ENCODE assay signal across 1 cellular context in the genomic region with DNA sequence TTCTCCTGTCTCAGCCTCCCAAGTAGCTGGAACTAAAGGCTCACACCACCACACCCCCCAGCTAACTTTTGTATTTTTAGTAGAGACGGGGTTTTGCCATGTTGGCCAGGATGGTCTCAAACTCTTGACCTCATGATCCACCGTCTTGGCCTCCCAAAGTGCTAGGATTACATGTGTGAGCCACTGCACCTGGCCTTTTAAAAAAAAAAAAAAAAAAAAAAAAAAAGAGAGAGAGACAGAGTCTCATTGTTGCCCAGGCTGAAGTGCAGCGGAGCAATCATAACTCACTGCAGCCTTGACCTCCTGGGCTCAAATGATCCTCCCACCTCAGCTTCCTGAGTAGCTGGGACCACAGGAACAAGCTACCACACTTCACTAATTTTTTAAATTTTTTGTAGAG.
TF ChIP-seq lines count a peak whose summit lies in the region.
"Not testable (repeated sequence)": the region's sequence is repeated elsewhere in the genome, so short reads cannot be mapped to it uniquely, and the experiment has no call there.

No MANE protein-coding gene starts in this region.

TF ChIP-seq in HepG2, 621 proteins besides CTCF, POLR2A, EP300 and RAD21 (continued from another document and continues in another):
- TF ChIP-seq, protein P1, sequence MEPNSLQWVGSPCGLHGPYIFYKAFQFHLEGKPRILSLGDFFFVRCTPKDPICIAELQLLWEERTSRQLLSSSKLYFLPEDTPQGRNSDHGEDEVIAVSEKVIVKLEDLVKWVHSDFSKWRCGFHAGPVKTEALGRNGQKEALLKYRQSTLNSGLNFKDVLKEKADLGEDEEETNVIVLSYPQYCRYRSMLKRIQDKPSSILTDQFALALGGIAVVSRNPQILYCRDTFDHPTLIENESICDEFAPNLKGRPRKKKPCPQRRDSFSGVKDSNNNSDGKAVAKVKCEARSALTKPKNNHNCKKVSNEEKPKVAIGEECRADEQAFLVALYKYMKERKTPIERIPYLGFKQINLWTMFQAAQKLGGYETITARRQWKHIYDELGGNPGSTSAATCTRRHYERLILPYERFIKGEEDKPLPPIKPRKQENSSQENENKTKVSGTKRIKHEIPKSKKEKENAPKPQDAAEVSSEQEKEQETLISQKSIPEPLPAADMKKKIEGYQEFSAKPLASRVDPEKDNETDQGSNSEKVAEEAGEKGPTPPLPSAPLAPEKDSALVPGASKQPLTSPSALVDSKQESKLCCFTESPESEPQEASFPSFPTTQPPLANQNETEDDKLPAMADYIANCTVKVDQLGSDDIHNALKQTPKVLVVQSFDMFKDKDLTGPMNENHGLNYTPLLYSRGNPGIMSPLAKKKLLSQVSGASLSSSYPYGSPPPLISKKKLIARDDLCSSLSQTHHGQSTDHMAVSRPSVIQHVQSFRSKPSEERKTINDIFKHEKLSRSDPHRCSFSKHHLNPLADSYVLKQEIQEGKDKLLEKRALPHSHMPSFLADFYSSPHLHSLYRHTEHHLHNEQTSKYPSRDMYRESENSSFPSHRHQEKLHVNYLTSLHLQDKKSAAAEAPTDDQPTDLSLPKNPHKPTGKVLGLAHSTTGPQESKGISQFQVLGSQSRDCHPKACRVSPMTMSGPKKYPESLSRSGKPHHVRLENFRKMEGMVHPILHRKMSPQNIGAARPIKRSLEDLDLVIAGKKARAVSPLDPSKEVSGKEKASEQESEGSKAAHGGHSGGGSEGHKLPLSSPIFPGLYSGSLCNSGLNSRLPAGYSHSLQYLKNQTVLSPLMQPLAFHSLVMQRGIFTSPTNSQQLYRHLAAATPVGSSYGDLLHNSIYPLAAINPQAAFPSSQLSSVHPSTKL (CRISPR knock-in tag; IDR thresholded peaks at IDR 0.05) = peak; percentile 74
- TF ChIP-seq, protein P2, sequence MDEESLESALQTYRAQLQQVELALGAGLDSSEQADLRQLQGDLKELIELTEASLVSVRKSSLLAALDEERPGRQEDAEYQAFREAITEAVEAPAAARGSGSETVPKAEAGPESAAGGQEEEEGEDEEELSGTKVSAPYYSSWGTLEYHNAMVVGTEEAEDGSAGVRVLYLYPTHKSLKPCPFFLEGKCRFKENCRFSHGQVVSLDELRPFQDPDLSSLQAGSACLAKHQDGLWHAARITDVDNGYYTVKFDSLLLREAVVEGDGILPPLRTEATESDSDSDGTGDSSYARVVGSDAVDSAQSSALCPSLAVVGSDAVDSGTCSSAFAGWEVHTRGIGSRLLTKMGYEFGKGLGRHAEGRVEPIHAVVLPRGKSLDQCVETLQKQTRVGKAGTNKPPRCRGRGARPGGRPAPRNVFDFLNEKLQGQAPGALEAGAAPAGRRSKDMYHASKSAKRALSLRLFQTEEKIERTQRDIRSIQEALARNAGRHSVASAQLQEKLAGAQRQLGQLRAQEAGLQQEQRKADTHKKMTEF (CRISPR knock-in tag; IDR thresholded peaks at IDR 0.05) = peak; percentile 54; the same call in 1 of the 2 replicates
- not testable (repeated sequence) for TF ChIP-seq SOX6 (IDR thresholded peaks at IDR 0.05); TCF12 (IDR thresholded peaks at IDR 0.05); HNF4G (IDR thresholded peaks at IDR 0.05; ENCODE audit: borderline replicate concordance, low read depth, low read length)
- TF ChIP-seq SOX6 (CRISPR knock-in tag; IDR thresholded peaks at IDR 0.05) = peak; percentile 84
- TF ChIP-seq ZBTB3 (CRISPR knock-in tag; IDR thresholded peaks at IDR 0.05; ENCODE audit: borderline replicate concordance, low read depth) = peak; percentile 96; the same call in 1 of the 2 replicates
- peak; percentile 37; the same call in 1 of the 2 replicates for TF ChIP-seq ZFP41 (CRISPR knock-in tag; IDR thresholded peaks at IDR 0.05; ENCODE audit: borderline replicate concordance)
- TF ChIP-seq HMG20A (CRISPR knock-in tag; IDR thresholded peaks at IDR 0.05; ENCODE audit: borderline replicate concordance) = peak; percentile 62; the same call in 1 of the 2 replicates
- TF ChIP-seq RARA (CRISPR knock-in tag; IDR thresholded peaks at IDR 0.05) = peak; percentile 83
- TF ChIP-seq PHF21A (CRISPR knock-in tag; IDR thresholded peaks at IDR 0.05) = peak; percentile 48; the same call in 1 of the 2 replicates
- TF ChIP-seq ZNF292 (CRISPR knock-in tag; IDR thresholded peaks at IDR 0.05; ENCODE audit: borderline replicate concordance, low read depth) = peak; percentile 69
- TF ChIP-seq TCF12 (CRISPR knock-in tag; IDR thresholded peaks at IDR 0.05) = peak; percentile 51; the same call in 1 of the 2 replicates
- 0 out of 2 replicates have a peak, but pooled peaks have one; percentile 9 for TF ChIP-seq ZNF121 (CRISPR knock-in tag; IDR thresholded peaks at IDR 0.05)
- TF ChIP-seq GATAD1 (CRISPR knock-in tag; IDR thresholded peaks at IDR 0.05) = peak; percentile 43; the same call in 1 of the 2 replicates
- peak; percentile 59; the same call in 1 of the 2 replicates for TF ChIP-seq ADNP (CRISPR knock-in tag; IDR thresholded peaks at IDR 0.05)
- TF ChIP-seq, protein P3, sequence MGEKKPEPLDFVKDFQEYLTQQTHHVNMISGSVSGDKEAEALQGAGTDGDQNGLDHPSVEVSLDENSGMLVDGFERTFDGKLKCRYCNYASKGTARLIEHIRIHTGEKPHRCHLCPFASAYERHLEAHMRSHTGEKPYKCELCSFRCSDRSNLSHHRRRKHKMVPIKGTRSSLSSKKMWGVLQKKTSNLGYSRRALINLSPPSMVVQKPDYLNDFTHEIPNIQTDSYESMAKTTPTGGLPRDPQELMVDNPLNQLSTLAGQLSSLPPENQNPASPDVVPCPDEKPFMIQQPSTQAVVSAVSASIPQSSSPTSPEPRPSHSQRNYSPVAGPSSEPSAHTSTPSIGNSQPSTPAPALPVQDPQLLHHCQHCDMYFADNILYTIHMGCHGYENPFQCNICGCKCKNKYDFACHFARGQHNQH (CRISPR knock-in tag; IDR thresholded peaks at IDR 0.05) = 0 out of 2 replicates have a peak, but pooled peaks have one; percentile 34
- TF ChIP-seq RXRA (CRISPR knock-in tag; IDR thresholded peaks at IDR 0.05) = peak; percentile 62; the same call in 1 of the 2 replicates
- 0 out of 2 replicates have a peak, but pooled peaks have one; percentile 41 for TF ChIP-seq PPARG (CRISPR knock-in tag; conservative IDR thresholded peaks at IDR 0.05)
- TF ChIP-seq NR2F2 (IDR thresholded peaks at IDR 0.05; ENCODE audit: borderline replicate concordance, low read depth) = peak; percentile 16; the same call in 1 of the 2 replicates
- peak; percentile 71 for TF ChIP-seq FOSL2 (CRISPR knock-in tag; IDR thresholded peaks at IDR 0.05)
- peak; percentile 41 for TF ChIP-seq SAP130 (CRISPR knock-in tag; IDR thresholded peaks at IDR 0.05; ENCODE audit: low read depth)
- TF ChIP-seq, protein P4, sequence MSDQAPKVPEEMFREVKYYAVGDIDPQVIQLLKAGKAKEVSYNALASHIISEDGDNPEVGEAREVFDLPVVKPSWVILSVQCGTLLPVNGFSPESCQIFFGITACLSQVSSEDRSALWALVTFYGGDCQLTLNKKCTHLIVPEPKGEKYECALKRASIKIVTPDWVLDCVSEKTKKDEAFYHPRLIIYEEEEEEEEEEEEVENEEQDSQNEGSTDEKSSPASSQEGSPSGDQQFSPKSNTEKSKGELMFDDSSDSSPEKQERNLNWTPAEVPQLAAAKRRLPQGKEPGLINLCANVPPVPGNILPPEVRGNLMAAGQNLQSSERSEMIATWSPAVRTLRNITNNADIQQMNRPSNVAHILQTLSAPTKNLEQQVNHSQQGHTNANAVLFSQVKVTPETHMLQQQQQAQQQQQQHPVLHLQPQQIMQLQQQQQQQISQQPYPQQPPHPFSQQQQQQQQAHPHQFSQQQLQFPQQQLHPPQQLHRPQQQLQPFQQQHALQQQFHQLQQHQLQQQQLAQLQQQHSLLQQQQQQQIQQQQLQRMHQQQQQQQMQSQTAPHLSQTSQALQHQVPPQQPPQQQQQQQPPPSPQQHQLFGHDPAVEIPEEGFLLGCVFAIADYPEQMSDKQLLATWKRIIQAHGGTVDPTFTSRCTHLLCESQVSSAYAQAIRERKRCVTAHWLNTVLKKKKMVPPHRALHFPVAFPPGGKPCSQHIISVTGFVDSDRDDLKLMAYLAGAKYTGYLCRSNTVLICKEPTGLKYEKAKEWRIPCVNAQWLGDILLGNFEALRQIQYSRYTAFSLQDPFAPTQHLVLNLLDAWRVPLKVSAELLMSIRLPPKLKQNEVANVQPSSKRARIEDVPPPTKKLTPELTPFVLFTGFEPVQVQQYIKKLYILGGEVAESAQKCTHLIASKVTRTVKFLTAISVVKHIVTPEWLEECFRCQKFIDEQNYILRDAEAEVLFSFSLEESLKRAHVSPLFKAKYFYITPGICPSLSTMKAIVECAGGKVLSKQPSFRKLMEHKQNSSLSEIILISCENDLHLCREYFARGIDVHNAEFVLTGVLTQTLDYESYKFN (CRISPR knock-in tag; conservative IDR thresholded peaks at IDR 0.05) = peak; percentile 81
- peak; percentile 16 for TF ChIP-seq TEAD3 (CRISPR knock-in tag; optimal IDR thresholded peaks at IDR 0.05; ENCODE audit: borderline replicate concordance)
- TF ChIP-seq SALL1 (CRISPR knock-in tag; IDR thresholded peaks at IDR 0.05) = peak; percentile 88
- TF ChIP-seq GABPB1 (CRISPR knock-in tag; IDR thresholded peaks at IDR 0.05) = 0 out of 2 replicates have a peak, but pooled peaks have one; percentile 7
- TF ChIP-seq MED1 (CRISPR knock-in tag; IDR thresholded peaks at IDR 0.05) = peak; percentile 65
- peak; percentile 66; the same call in 1 of the 2 replicates for TF ChIP-seq RCOR2 (CRISPR knock-in tag; IDR thresholded peaks at IDR 0.05)
- TF ChIP-seq ZMYM2 (CRISPR knock-in tag; IDR thresholded peaks at IDR 0.05) = peak; percentile 42; the same call in 1 of the 2 replicates
- peak; percentile 60; the same call in 1 of the 2 replicates for TF ChIP-seq HNF4G (CRISPR knock-in tag; IDR thresholded peaks at IDR 0.05; ENCODE audit: borderline replicate concordance, low read depth)
- TF ChIP-seq BCL6 (CRISPR knock-in tag; IDR thresholded peaks at IDR 0.05) = peak; percentile 46; the same call in 1 of the 2 replicates
- peak; percentile 62; the same call in 1 of the 2 replicates for TF ChIP-seq ZBTB7B (CRISPR knock-in tag; IDR thresholded peaks at IDR 0.05)
- TF ChIP-seq, protein P5, sequence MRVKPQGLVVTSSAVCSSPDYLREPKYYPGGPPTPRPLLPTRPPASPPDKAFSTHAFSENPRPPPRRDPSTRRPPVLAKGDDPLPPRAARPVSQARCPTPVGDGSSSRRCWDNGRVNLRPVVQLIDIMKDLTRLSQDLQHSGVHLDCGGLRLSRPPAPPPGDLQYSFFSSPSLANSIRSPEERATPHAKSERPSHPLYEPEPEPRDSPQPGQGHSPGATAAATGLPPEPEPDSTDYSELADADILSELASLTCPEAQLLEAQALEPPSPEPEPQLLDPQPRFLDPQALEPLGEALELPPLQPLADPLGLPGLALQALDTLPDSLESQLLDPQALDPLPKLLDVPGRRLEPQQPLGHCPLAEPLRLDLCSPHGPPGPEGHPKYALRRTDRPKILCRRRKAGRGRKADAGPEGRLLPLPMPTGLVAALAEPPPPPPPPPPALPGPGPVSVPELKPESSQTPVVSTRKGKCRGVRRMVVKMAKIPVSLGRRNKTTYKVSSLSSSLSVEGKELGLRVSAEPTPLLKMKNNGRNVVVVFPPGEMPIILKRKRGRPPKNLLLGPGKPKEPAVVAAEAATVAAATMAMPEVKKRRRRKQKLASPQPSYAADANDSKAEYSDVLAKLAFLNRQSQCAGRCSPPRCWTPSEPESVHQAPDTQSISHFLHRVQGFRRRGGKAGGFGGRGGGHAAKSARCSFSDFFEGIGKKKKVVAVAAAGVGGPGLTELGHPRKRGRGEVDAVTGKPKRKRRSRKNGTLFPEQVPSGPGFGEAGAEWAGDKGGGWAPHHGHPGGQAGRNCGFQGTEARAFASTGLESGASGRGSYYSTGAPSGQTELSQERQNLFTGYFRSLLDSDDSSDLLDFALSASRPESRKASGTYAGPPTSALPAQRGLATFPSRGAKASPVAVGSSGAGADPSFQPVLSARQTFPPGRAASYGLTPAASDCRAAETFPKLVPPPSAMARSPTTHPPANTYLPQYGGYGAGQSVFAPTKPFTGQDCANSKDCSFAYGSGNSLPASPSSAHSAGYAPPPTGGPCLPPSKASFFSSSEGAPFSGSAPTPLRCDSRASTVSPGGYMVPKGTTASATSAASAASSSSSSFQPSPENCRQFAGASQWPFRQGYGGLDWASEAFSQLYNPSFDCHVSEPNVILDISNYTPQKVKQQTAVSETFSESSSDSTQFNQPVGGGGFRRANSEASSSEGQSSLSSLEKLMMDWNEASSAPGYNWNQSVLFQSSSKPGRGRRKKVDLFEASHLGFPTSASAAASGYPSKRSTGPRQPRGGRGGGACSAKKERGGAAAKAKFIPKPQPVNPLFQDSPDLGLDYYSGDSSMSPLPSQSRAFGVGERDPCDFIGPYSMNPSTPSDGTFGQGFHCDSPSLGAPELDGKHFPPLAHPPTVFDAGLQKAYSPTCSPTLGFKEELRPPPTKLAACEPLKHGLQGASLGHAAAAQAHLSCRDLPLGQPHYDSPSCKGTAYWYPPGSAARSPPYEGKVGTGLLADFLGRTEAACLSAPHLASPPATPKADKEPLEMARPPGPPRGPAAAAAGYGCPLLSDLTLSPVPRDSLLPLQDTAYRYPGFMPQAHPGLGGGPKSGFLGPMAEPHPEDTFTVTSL (CRISPR knock-in tag; IDR thresholded peaks at IDR 0.05; ENCODE audit: borderline replicate concordance) = peak; percentile 70; the same call in 1 of the 2 replicates
- TF ChIP-seq, protein P6, sequence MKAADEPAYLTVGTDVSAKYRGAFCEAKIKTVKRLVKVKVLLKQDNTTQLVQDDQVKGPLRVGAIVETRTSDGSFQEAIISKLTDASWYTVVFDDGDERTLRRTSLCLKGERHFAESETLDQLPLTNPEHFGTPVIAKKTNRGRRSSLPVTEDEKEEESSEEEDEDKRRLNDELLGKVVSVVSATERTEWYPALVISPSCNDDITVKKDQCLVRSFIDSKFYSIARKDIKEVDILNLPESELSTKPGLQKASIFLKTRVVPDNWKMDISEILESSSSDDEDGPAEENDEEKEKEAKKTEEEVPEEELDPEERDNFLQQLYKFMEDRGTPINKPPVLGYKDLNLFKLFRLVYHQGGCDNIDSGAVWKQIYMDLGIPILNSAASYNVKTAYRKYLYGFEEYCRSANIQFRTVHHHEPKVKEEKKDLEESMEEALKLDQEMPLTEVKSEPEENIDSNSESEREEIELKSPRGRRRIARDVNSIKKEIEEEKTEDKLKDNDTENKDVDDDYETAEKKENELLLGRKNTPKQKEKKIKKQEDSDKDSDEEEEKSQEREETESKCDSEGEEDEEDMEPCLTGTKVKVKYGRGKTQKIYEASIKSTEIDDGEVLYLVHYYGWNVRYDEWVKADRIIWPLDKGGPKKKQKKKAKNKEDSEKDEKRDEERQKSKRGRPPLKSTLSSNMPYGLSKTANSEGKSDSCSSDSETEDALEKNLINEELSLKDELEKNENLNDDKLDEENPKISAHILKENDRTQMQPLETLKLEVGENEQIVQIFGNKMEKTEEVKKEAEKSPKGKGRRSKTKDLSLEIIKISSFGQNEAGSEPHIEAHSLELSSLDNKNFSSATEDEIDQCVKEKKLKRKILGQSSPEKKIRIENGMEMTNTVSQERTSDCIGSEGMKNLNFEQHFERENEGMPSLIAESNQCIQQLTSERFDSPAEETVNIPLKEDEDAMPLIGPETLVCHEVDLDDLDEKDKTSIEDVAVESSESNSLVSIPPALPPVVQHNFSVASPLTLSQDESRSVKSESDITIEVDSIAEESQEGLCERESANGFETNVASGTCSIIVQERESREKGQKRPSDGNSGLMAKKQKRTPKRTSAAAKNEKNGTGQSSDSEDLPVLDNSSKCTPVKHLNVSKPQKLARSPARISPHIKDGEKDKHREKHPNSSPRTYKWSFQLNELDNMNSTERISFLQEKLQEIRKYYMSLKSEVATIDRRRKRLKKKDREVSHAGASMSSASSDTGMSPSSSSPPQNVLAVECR (CRISPR knock-in tag; IDR thresholded peaks at IDR 0.05; ENCODE audit: borderline replicate concordance) = 0 out of 2 replicates have a peak, but pooled peaks have one; percentile 18
